In genomic region chr6:111781055-111781708, GRCh38 we compare ENCODE assay signal across 9 cellular contexts.
A peak's percentile ranks its signal among the peaks of the same experiment; 100 is the strongest.
DNase-seq lines count a peak whose midpoint lies in the region; ATAC-seq and TF ChIP-seq lines count a peak whose summit lies in the region.
"Had no signal": no experiment of that assay in that cellular context is flagged by ENCODE, and none has a peak within 500 bp of the region (broad histone marks: within the 10 kb centered on the region; RNA-seq: fewer than 3 reads in every experiment).

No MANE protein-coding gene starts in this region.

- CTCF ChIA-PET in activated naive CD4-positive, alpha-beta T cell treated with anti-CD3 and anti-CD28 coated beads, Interleukin-2, amount 10 ng/mL, durations not matched to agents 7 days and 5 days (lab: Charles Lee), result interaction anchor here (0.9 kb wide), 1 partner anchor 19 kb away, joined by 3 read pairs; no protein-coding TSS in a partner anchor

- DNase-seq in activated naive CD4-positive, alpha-beta T cell treated with anti-CD3 and anti-CD28 coated beads, Interleukin-2, amount 10 ng/mL, durations not matched to agents 7 days and 5 days, result no peak
- DNase-seq in activated naive CD4-positive, alpha-beta T cell (lab: John Stamatoyannopoulos, UW), result no peak
- no peak for DNase-seq in activated naive CD8-positive, alpha-beta T cell treated with anti-CD3 and anti-CD28 coated beads, Interleukin-2, amount 10 ng/mL, durations not matched to agents 7 days and 5 days
- DNase-seq in iris pigment epithelial cell (ENCODE audit: low read depth), result peak; percentile 92
- DNase-seq in type B pancreatic cell (ENCODE audit: extremely low spot score, unreplicated experiment), result no peak
- no peak for DNase-seq in NCI-H2227 (lab: John Stamatoyannopoulos, UW; ENCODE audit: unreplicated experiment)

- H3K27me3 Mint-ChIP-seq in activated naive CD4-positive, alpha-beta T cell treated with anti-CD3 and anti-CD28 coated beads, Interleukin-2, amount 10 ng/mL, durations not matched to agents 7 days and 5 days, result no peaks in the 10 kb centered on the region
- H3K27me3 Mint-ChIP-seq in activated naive CD8-positive, alpha-beta T cell treated with anti-CD3 and anti-CD28 coated beads, Interleukin-2, amount 10 ng/mL, durations not matched to agents 7 days and 5 days, result no peaks in the 10 kb centered on the region
- H3K27me3 Mint-ChIP-seq in type B pancreatic cell, result no peaks in the 10 kb centered on the region
- no peaks in the 10 kb centered on the region for H3K27me3 Mint-ChIP-seq in stimulated activated memory B cell treated with anti-CD40 and anti-IgM and Interleukin-4, amounts not matched to agents 10 μg/mL and 1 μg/mL and 100 μg/mL, for 72 hours

- peaks cover 72% of the 10 kb centered on the region for H3K4me1 Mint-ChIP-seq in activated naive CD4-positive, alpha-beta T cell treated with anti-CD3 and anti-CD28 coated beads, Interleukin-2, amount 10 ng/mL, durations not matched to agents 7 days and 5 days
- peaks cover 61% of the 10 kb centered on the region for H3K4me1 Mint-ChIP-seq in activated naive CD8-positive, alpha-beta T cell treated with anti-CD3 and anti-CD28 coated beads, Interleukin-2, amount 10 ng/mL, durations not matched to agents 7 days and 5 days
- peaks cover 63% of the 10 kb centered on the region for H3K4me1 Mint-ChIP-seq in type B pancreatic cell (ENCODE audit: unreplicated experiment)
- peaks cover 22% of the 10 kb centered on the region for H3K4me1 Mint-ChIP-seq in stimulated activated memory B cell treated with anti-CD40 and anti-IgM and Interleukin-4, amounts not matched to agents 10 μg/mL and 1 μg/mL and 100 μg/mL, for 72 hours

- no peak for ATAC-seq in activated naive CD8-positive, alpha-beta T cell treated with anti-CD3 and anti-CD28 coated beads, Interleukin-2, amount 10 ng/mL, durations not matched to agents 7 days and 5 days (ENCODE audit: low read depth)
- ATAC-seq in GM18519 (IDR thresholded peaks at IDR 0.05; ENCODE audit: low FRiP score, unreplicated experiment), result no peak
- ATAC-seq in stimulated activated memory B cell treated with anti-CD40 and anti-IgM and Interleukin-4, amounts not matched to agents 10 μg/mL and 1 μg/mL and 100 μg/mL, for 72 hours, result no peak

- H3K36me3 Mint-ChIP-seq in activated naive CD4-positive, alpha-beta T cell treated with anti-CD3 and anti-CD28 coated beads, Interleukin-2, amount 10 ng/mL, durations not matched to agents 7 days and 5 days, result peaks cover 52% of the 10 kb centered on the region
- H3K36me3 Mint-ChIP-seq in activated naive CD8-positive, alpha-beta T cell treated with anti-CD3 and anti-CD28 coated beads, Interleukin-2, amount 10 ng/mL, durations not matched to agents 7 days and 5 days, result peaks cover 33% of the 10 kb centered on the region
- H3K36me3 Mint-ChIP-seq in type B pancreatic cell, result peaks cover 35% of the 10 kb centered on the region
- peaks cover 30% of the 10 kb centered on the region for H3K36me3 Mint-ChIP-seq in stimulated activated memory B cell treated with anti-CD40 and anti-IgM and Interleukin-4, amounts not matched to agents 10 μg/mL and 1 μg/mL and 100 μg/mL, for 72 hours

- no peak overlapping the region for H3K4me3 Mint-ChIP-seq in activated naive CD4-positive, alpha-beta T cell treated with anti-CD3 and anti-CD28 coated beads, Interleukin-2, amount 10 ng/mL, durations not matched to agents 7 days and 5 days
- no peak overlapping the region for H3K4me3 Mint-ChIP-seq in activated naive CD8-positive, alpha-beta T cell treated with anti-CD3 and anti-CD28 coated beads, Interleukin-2, amount 10 ng/mL, durations not matched to agents 7 days and 5 days
- no peak overlapping the region for H3K4me3 Mint-ChIP-seq in type B pancreatic cell
- H3K4me3 Mint-ChIP-seq in stimulated activated memory B cell treated with anti-CD40 and anti-IgM and Interleukin-4, amounts not matched to agents 10 μg/mL and 1 μg/mL and 100 μg/mL, for 72 hours, result no peak overlapping the region
- H3K4me3 Mint-ChIP-seq: CD14-positive monocyte had no signal

- H3K27ac Mint-ChIP-seq in activated naive CD4-positive, alpha-beta T cell treated with anti-CD3 and anti-CD28 coated beads, Interleukin-2, amount 10 ng/mL, durations not matched to agents 7 days and 5 days, result peak overlapping the region; percentile 3
- H3K27ac Mint-ChIP-seq in activated naive CD8-positive, alpha-beta T cell treated with anti-CD3 and anti-CD28 coated beads, Interleukin-2, amount 10 ng/mL, durations not matched to agents 7 days and 5 days, result peak overlapping the region; percentile 1
- H3K27ac Mint-ChIP-seq in type B pancreatic cell, result peak overlapping the region; percentile 52
- no peak overlapping the region for H3K27ac Mint-ChIP-seq in stimulated activated memory B cell treated with anti-CD40 and anti-IgM and Interleukin-4, amounts not matched to agents 10 μg/mL and 1 μg/mL and 100 μg/mL, for 72 hours

- H3K9me3 Mint-ChIP-seq in activated naive CD4-positive, alpha-beta T cell treated with anti-CD3 and anti-CD28 coated beads, Interleukin-2, amount 10 ng/mL, durations not matched to agents 7 days and 5 days, result no peaks in the 10 kb centered on the region
- no peaks in the 10 kb centered on the region for H3K9me3 Mint-ChIP-seq in activated naive CD8-positive, alpha-beta T cell treated with anti-CD3 and anti-CD28 coated beads, Interleukin-2, amount 10 ng/mL, durations not matched to agents 7 days and 5 days
- H3K9me3 Mint-ChIP-seq in type B pancreatic cell, result no peaks in the 10 kb centered on the region
- H3K9me3 Mint-ChIP-seq in stimulated activated memory B cell treated with anti-CD40 and anti-IgM and Interleukin-4, amounts not matched to agents 10 μg/mL and 1 μg/mL and 100 μg/mL, for 72 hours, result peaks cover 2% of the 10 kb centered on the region

- TF ChIP-seq CTCF in type B pancreatic cell (conservative IDR thresholded peaks at IDR 0.05), result no peak

- POLR2A ChIA-PET in activated naive CD8-positive, alpha-beta T cell treated with anti-CD3 and anti-CD28 coated beads, Interleukin-2, amount 10 ng/mL, durations not matched to agents 7 days and 5 days (lab: Charles Lee), result interaction anchor here (1.1 kb wide), 1 partner anchor 13 kb away, joined by 3 read pairs; no protein-coding TSS in a partner anchor
